In the genomic region with DNA sequence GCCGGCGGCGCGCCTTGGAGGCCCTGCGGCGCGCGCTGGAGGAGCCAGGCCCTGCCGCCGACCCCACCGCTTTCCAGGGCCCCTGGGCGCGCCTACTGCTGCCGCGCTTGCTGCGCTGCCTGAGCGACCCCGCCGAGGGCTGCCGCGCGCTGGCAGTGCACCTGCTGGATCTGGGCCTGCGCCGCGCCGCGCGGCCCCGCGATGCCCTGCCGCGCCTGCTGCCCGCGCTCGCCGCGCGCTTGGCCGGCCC, we compare ENCODE assay signal across 8 cellular contexts. TPM values are rescaled to one million over a fixed set of nuclear protein-coding genes. Genes with fewer than 3 reads are reported as not detected.
DNase-seq lines count a peak whose midpoint lies in the region; ATAC-seq and TF ChIP-seq lines count a peak whose summit lies in the region.

No MANE protein-coding gene starts in this region.

- peaks cover 29% of the 10 kb centered on the region for H3K9me3 Mint-ChIP-seq in Caco-2 (ENCODE audit: unreplicated experiment)
- peaks cover 11% of the 10 kb centered on the region for H3K9me3 Mint-ChIP-seq in activated naive CD8-positive, alpha-beta T cell treated with anti-CD3 and anti-CD28 coated beads for 36 hours

- ATAC-seq in HG02642 (IDR thresholded peaks at IDR 0.05; ENCODE audit: poor library complexity, unreplicated experiment) = peak; percentile 22

- TF ChIP-seq CTCF in Caco-2 (IDR thresholded peaks at IDR 0.05; ENCODE audit: insufficient read depth in 1 of 2, low read depth in 1 of 2, low read length in 1 of 2, severe bottlenecking in 1 of 2, unreplicated experiment in 1 of 2) = no peak

- H3K27ac Mint-ChIP-seq in Caco-2 (ENCODE audit: unreplicated experiment) = no peak overlapping the region
- no peak overlapping the region for H3K27ac Mint-ChIP-seq in activated naive CD8-positive, alpha-beta T cell treated with anti-CD3 and anti-CD28 coated beads for 36 hours

- peaks cover 35% of the 10 kb centered on the region for H3K9me3 ChIP-seq in Caco-2

- peaks cover 6% of the 10 kb centered on the region for H3K4me1 Mint-ChIP-seq in Caco-2 (ENCODE audit: low read depth, unreplicated experiment)
- peaks cover 29% of the 10 kb centered on the region for H3K4me1 Mint-ChIP-seq in activated naive CD8-positive, alpha-beta T cell treated with anti-CD3 and anti-CD28 coated beads for 36 hours

- peaks cover 14% of the 10 kb centered on the region for H3K4me1 ChIP-seq in Caco-2

- CTCF ChIA-PET in Caco-2 (lab: Charles Lee) = no interaction called here

- POLR2A ChIA-PET in Caco-2 (lab: Charles Lee) = interaction anchor here (0.6 kb wide), 1 partner anchor 147 kb away, joined by 3 read pairs; no protein-coding TSS in a partner anchor

- intact Hi-C loops in Caco-2 (cut with micrococcal nuclease; ENCODE audit: unreplicated experiment) = loop anchor here (2.0 to 5.0 kb wide), 2 partner anchors 188 to 404 kb away; no protein-coding TSS in a partner anchor

- H3K27me3 Mint-ChIP-seq in Caco-2 (ENCODE audit: insufficient read depth, unreplicated experiment) = no peaks in the 10 kb centered on the region
- H3K27me3 Mint-ChIP-seq in activated naive CD8-positive, alpha-beta T cell treated with anti-CD3 and anti-CD28 coated beads for 36 hours = no peaks in the 10 kb centered on the region

- no peaks in the 10 kb centered on the region for H3K27me3 ChIP-seq in Caco-2 (replicated peaks; ENCODE audit: control insufficient read depth, insufficient read depth, low read length)

- peak overlapping the region; percentile 87 for H3K4me3 ChIP-seq in Caco-2 (ENCODE audit: low read depth, low read length)

- DNase-seq in Caco-2 = no peak
- peak; percentile 47 for DNase-seq in activated naive CD8-positive, alpha-beta T cell treated with anti-CD3 and anti-CD28 coated beads for 36 hours
- DNase-seq in left kidney (ENCODE audit: low read depth, low spot score) = peak; percentile 73
- DNase-seq in NCI-H2107 (lab: John Stamatoyannopoulos, UW) = no peak
- DNase-seq in NCI-H446 (lab: John Stamatoyannopoulos, UW) = no peak
- no peak for DNase-seq in SHP77 (lab: John Stamatoyannopoulos, UW)
- DNase-seq in AG20443 (ENCODE audit: low spot score) = no peak

- peaks cover 7% of the 10 kb centered on the region for H3K36me3 ChIP-seq in Caco-2 (ENCODE audit: control insufficient read depth, insufficient read depth, low read length)

- peak overlapping the region; percentile 82 for H3K4me3 Mint-ChIP-seq in Caco-2 (ENCODE audit: unreplicated experiment)
- H3K4me3 Mint-ChIP-seq in activated naive CD8-positive, alpha-beta T cell treated with anti-CD3 and anti-CD28 coated beads for 36 hours = no peak overlapping the region

- H3K36me3 Mint-ChIP-seq in Caco-2 (ENCODE audit: insufficient read depth, unreplicated experiment) = peaks cover 68% of the 10 kb centered on the region
- peaks cover 47% of the 10 kb centered on the region for H3K36me3 Mint-ChIP-seq in activated naive CD8-positive, alpha-beta T cell treated with anti-CD3 and anti-CD28 coated beads for 36 hours

- BruUV-seq in Caco-2 (replicated peaks; lab: Mats Ljungman, UMichigan) = no TSS peak

RNA-seq across cellular contexts. Expression of gene DNAAF5, which starts 0.3 kb away (rescaled TPM):
- 51.4 and 53.4 TPM in 2 replicates for total RNA-seq in Caco-2 (2022)
- total RNA-seq in activated naive CD8-positive, alpha-beta T cell treated with anti-CD3 and anti-CD28 coated beads for 36 hours = 10 to 100 TPM; 46.8 to 48.5 TPM

RNA-seq across cellular contexts. Expression of gene PRKAR1B, which starts 0.3 kb away (rescaled TPM):
- total RNA-seq in Caco-2 (2022) = 56.6 and 60.0 TPM in 2 replicates
- total RNA-seq in activated naive CD8-positive, alpha-beta T cell treated with anti-CD3 and anti-CD28 coated beads for 36 hours = 10 to 100 TPM; 38.1 to 40.2 TPM

Comparison
In these comparisons a context has a peak if more than half of its experiments do, and no peak if none do; other contexts are left out.
1. DNase-seq: peak in activated naive CD8-positive, alpha-beta T cell treated with anti-CD3 and anti-CD28 coated beads for 36 hours (single experiment) and left kidney (single experiment); none in Caco-2 (0 of 2), NCI-H2107 (single experiment), NCI-H446 (0 of 2), SHP77 (0 of 2) and AG20443 (single experiment).